10 cellular contexts compared by ENCODE assay signal in genomic region chr2:169397697-169398096, GRCh38. TPM values are rescaled to one million over a fixed set of nuclear protein-coding genes. Genes with fewer than 3 reads are reported as not detected.
DNase-seq lines count a peak whose midpoint lies in the region; ATAC-seq, FAIRE-seq and TF ChIP-seq lines count a peak whose summit lies in the region.
"Had no signal": no experiment of that assay in that cellular context is flagged by ENCODE, and none has a peak within 500 bp of the region (broad histone marks: within the 10 kb centered on the region; RNA-seq: fewer than 3 reads in every experiment).

No MANE protein-coding gene starts in this region.

- no peak overlapping the region for H3K4me3 ChIP-seq in BE2C (ENCODE audit: low read depth, low read length)
- no peak overlapping the region for H3K4me3 ChIP-seq in testis

- ATAC-seq in left lobe of liver (peak; percentile 88), GM18870 (IDR thresholded peaks at IDR 0.05; ENCODE audit: unreplicated experiment) (no peak), HG03442 (IDR thresholded peaks at IDR 0.05; ENCODE audit: unreplicated experiment) (no peak)

- H3K27ac ChIP-seq in testis = no peak overlapping the region

- H3K4me1 ChIP-seq in BE2C (no peaks in the 10 kb centered on the region), testis (no peaks in the 10 kb centered on the region)

- TF ChIP-seq CTCF in BE2C (IDR thresholded peaks at IDR 0.05; ENCODE audit: low read depth, low read length) = 0 out of 2 replicates have a peak, but pooled peaks have one; percentile 5
- peak in 1 of 3 experiments; percentile 20 for TF ChIP-seq CTCF in testis (IDR thresholded peaks at IDR 0.05)

- no peaks in the 10 kb centered on the region for H3K36me3 ChIP-seq in BE2C
- no peaks in the 10 kb centered on the region for H3K36me3 ChIP-seq in testis (ENCODE audit: low read depth, missing control alignments)

- peak; percentile 67 for FAIRE-seq in TTC549 (lab: Jason Lieb, UNC)

- H3K27me3 ChIP-seq in BE2C (no peaks in the 10 kb centered on the region), testis (no peaks in the 10 kb centered on the region)

- no peaks in the 10 kb centered on the region for H3K9me3 ChIP-seq in BE2C
- no peaks in the 10 kb centered on the region for H3K9me3 ChIP-seq in testis

- intact Hi-C loops in testis (cut with DNase I; ENCODE audit: low total_unique reads) = no loop called here

- WGBS in testis, 2 donors = 57 to 72% methylated on average over 2 of the region's 2 CpGs

- DNase-seq in BE2C (no peak), HT-29 (ENCODE audit: low spot score) (peak; percentile 30), left lobe of liver (ENCODE audit: low spot score) (no peak), testis (no peak), NCI-H524 (lab: John Stamatoyannopoulos, UW) (no peak)
- DNase-seq: NCI-H187, occipital lobe had no signal

- TF ChIP-seq POLR2A in testis (IDR thresholded peaks at IDR 0.05) = no peak

RNA-seq across cellular contexts. Expression of gene LRP2, which starts 35.4 kb away (rescaled TPM):
- 0.03 TPM for polyA plus RNA-seq in BE2C (2012; ENCODE audit: insufficient read depth, insufficient read length, low read depth)
- total RNA-seq in HT-29 (2014; rRNA removed; shearing (Covaris generic)) = not detected in 2 replicates
- total RNA-seq in left lobe of liver (0.91 TPM), testis (1 to 10 TPM; 4.1 to 9.3 TPM)
- 3.0 TPM for polyA plus RNA-seq in testis (ENCODE audit: insufficient read depth, low read depth, low replicate concordance)
